In genomic region chr3:11588338-11588737, GRCh38 we compare ENCODE assay signal across 20 cellular contexts. TPM values are rescaled to one million over a fixed set of nuclear protein-coding genes. Genes with fewer than 3 reads are reported as not detected.
DNase-seq lines count a peak whose midpoint lies in the region; ATAC-seq and TF ChIP-seq lines count a peak whose summit lies in the region.
"Had no signal": no experiment of that assay in that cellular context is flagged by ENCODE, and none has a peak within 500 bp of the region (broad histone marks: within the 10 kb centered on the region; RNA-seq: fewer than 3 reads in every experiment).

No MANE protein-coding gene starts in this region.

- TF ChIP-seq POLR2A in breast epithelium (IDR thresholded peaks at IDR 0.05): no peak

- H3K9me3 ChIP-seq in breast epithelium (no peaks in the 10 kb centered on the region), thoracic aorta (no peaks in the 10 kb centered on the region)

- H3K4me1 ChIP-seq in breast epithelium (peaks cover 6 to 39% of the 10 kb centered on the region in 2 donors), thoracic aorta (ENCODE audit: control insufficient read depth in 1 of 2, low read depth in 2 of 2) (peaks cover 66 to 88% of the 10 kb centered on the region in 2 donors)

- no peaks in the 10 kb centered on the region for H3K36me3 ChIP-seq in breast epithelium
- no peaks in the 10 kb centered on the region for H3K36me3 ChIP-seq in thoracic aorta

- H3K27me3 Mint-ChIP-seq in activated CD8-positive, alpha-beta memory T cell treated with anti-CD3 and anti-CD28 coated beads, Interleukin-2, amount 10 ng/mL, durations not matched to agents 7 days and 5 days: no peaks in the 10 kb centered on the region
- no peaks in the 10 kb centered on the region for H3K27me3 Mint-ChIP-seq in naive thymus-derived CD8-positive, alpha-beta T cell
- H3K27me3 Mint-ChIP-seq: stimulated activated naive CD8-positive, alpha-beta T cell treated with anti-CD3 and anti-CD28 coated beads, Interleukin-15, amount 100 ng/mL, for 72 hours had no signal

- ATAC-seq in activated CD8-positive, alpha-beta memory T cell treated with anti-CD3 and anti-CD28 coated beads, Interleukin-2, amount 10 ng/mL, durations not matched to agents 7 days and 5 days: peak; percentile 27
- no peak for ATAC-seq in naive thymus-derived CD8-positive, alpha-beta T cell
- ATAC-seq in thoracic aorta (ENCODE audit: insufficient number of reproducible peaks, low FRiP score, low read depth) (no peak), GM19324 (IDR thresholded peaks at IDR 0.05; ENCODE audit: low FRiP score, unreplicated experiment) (no peak), GM21825 (IDR thresholded peaks at IDR 0.05; ENCODE audit: unreplicated experiment) (no peak), HG02970 (IDR thresholded peaks at IDR 0.05; ENCODE audit: low FRiP score, unreplicated experiment) (no peak)
- ATAC-seq: activated CD4-positive, CD25-positive, alpha-beta regulatory T cell treated with anti-CD3 and anti-CD28 coated beads, Interleukin-2, amount 50 U/mL, for 24 hours; activated T-cell treated with anti-CD3 and anti-CD28 coated beads, Interleukin-2, amount 50 U/mL, for 72 hours; stimulated activated naive CD8-positive, alpha-beta T cell treated with anti-CD3 and anti-CD28 coated beads, Interleukin-15, amount 100 ng/mL, for 72 hours had no signal

- no peak for DNase-seq in activated CD8-positive, alpha-beta memory T cell treated with anti-CD3 and anti-CD28 coated beads, Interleukin-2, amount 10 ng/mL, durations not matched to agents 7 days and 5 days
- DNase-seq in activated CD8-positive, alpha-beta memory T cell treated with anti-CD3 and anti-CD28 coated beads for 24 hours: no peak
- no peak for DNase-seq in breast epithelium (ENCODE audit: low spot score in 2 of 2)
- DNase-seq in naive thymus-derived CD8-positive, alpha-beta T cell: no peak
- DNase-seq in thoracic aorta (ENCODE audit: low spot score): no peak
- DNase-seq: 8988T; activated T-cell treated with anti-CD3 and anti-CD28 coated beads, Interleukin-2, amount 50 U/mL, for 72 hours; central memory CD4-positive, alpha-beta T cell; COR-L47; erythroblast; GF-D8; NCI-H1048; NCI-H2227 treated with DMSO at 0.1 percent for 48 hours; retina; stimulated activated CD4-positive, alpha-beta T cell treated with anti-CD3 and anti-CD28 coated beads, Interleukin-4, amount 100 ng/mL, for 4 hours; stimulated activated naive CD8-positive, alpha-beta T cell treated with anti-CD3 and anti-CD28 coated beads, Interleukin-15, amount 100 ng/mL, for 72 hours had no signal

- peak overlapping the region; percentile 20 for H3K27ac Mint-ChIP-seq in activated CD8-positive, alpha-beta memory T cell treated with anti-CD3 and anti-CD28 coated beads, Interleukin-2, amount 10 ng/mL, durations not matched to agents 7 days and 5 days
- peak overlapping the region in 7 of 10 donors; percentile 8 to 90 (median 65) for H3K27ac Mint-ChIP-seq in naive thymus-derived CD8-positive, alpha-beta T cell
- H3K27ac Mint-ChIP-seq: activated T-cell treated with anti-CD3 and anti-CD28 coated beads, Interleukin-2, amount 50 U/mL, for 72 hours had no signal

- no peak for TF ChIP-seq CTCF in breast epithelium (IDR thresholded peaks at IDR 0.05)
- no peak for TF ChIP-seq CTCF in thoracic aorta (IDR thresholded peaks at IDR 0.05)

- H3K4me3 ChIP-seq in breast epithelium (no peak overlapping the region), thoracic aorta (peak overlapping the region; percentile 38)

- H3K27me3 ChIP-seq in breast epithelium: no peaks in the 10 kb centered on the region
- H3K27me3 ChIP-seq in thoracic aorta (replicated peaks; ENCODE audit: insufficient read depth): no peaks in the 10 kb centered on the region

- no peaks in the 10 kb centered on the region for H3K9me3 Mint-ChIP-seq in activated CD8-positive, alpha-beta memory T cell treated with anti-CD3 and anti-CD28 coated beads, Interleukin-2, amount 10 ng/mL, durations not matched to agents 7 days and 5 days (ENCODE audit: low read depth)
- H3K9me3 Mint-ChIP-seq in naive thymus-derived CD8-positive, alpha-beta T cell: no peaks in the 10 kb centered on the region
- H3K9me3 Mint-ChIP-seq: activated T-cell treated with anti-CD3 and anti-CD28 coated beads, Interleukin-2, amount 50 U/mL, for 72 hours; stimulated activated naive CD8-positive, alpha-beta T cell treated with anti-CD3 and anti-CD28 coated beads, Interleukin-15, amount 100 ng/mL, for 72 hours had no signal

- peaks cover 31% of the 10 kb centered on the region for H3K4me1 Mint-ChIP-seq in activated CD8-positive, alpha-beta memory T cell treated with anti-CD3 and anti-CD28 coated beads, Interleukin-2, amount 10 ng/mL, durations not matched to agents 7 days and 5 days
- peaks cover 48 to 89% (median 68%) of the 10 kb centered on the region in 4 donors for H3K4me1 Mint-ChIP-seq in naive thymus-derived CD8-positive, alpha-beta T cell

- no peak overlapping the region for H3K4me3 Mint-ChIP-seq in activated CD8-positive, alpha-beta memory T cell treated with anti-CD3 and anti-CD28 coated beads, Interleukin-2, amount 10 ng/mL, durations not matched to agents 7 days and 5 days
- H3K4me3 Mint-ChIP-seq in naive thymus-derived CD8-positive, alpha-beta T cell: peak overlapping the region in 1 of 10 donors; percentile 55
- H3K4me3 Mint-ChIP-seq: activated T-cell treated with anti-CD3 and anti-CD28 coated beads, Interleukin-2, amount 50 U/mL, for 72 hours; stimulated activated naive CD8-positive, alpha-beta T cell treated with anti-CD3 and anti-CD28 coated beads, Interleukin-15, amount 100 ng/mL, for 72 hours had no signal

- CTCF ChIA-PET in activated CD8-positive, alpha-beta memory T cell treated with anti-CD3 and anti-CD28 coated beads, Interleukin-2, amount 10 ng/mL, durations not matched to agents 7 days and 5 days (lab: Charles Lee): no interaction called here

- POLR2A ChIA-PET in naive thymus-derived CD8-positive, alpha-beta T cell (lab: Charles Lee): no interaction called here

- peaks cover 13% of the 10 kb centered on the region for H3K36me3 Mint-ChIP-seq in activated CD8-positive, alpha-beta memory T cell treated with anti-CD3 and anti-CD28 coated beads, Interleukin-2, amount 10 ng/mL, durations not matched to agents 7 days and 5 days
- H3K36me3 Mint-ChIP-seq in naive thymus-derived CD8-positive, alpha-beta T cell: peaks cover 0 to 25% (median 12%) of the 10 kb centered on the region in 3 donors

- H3K27ac ChIP-seq in breast epithelium (peak overlapping the region; percentile 86), thoracic aorta (peak overlapping the region; percentile 74 to 78)

- intact Hi-C loops in breast epithelium (cut with DNase I; ENCODE audit: low total_unique reads): no loop called here

RNA-seq across cellular contexts. Expression of gene VGLL4, which starts 55.4 kb away (rescaled TPM):
- 10 to 100 TPM; 45.3 to 53.2 TPM for total RNA-seq in activated CD8-positive, alpha-beta memory T cell treated with anti-CD3 and anti-CD28 coated beads, Interleukin-2, amount 10 ng/mL, durations not matched to agents 7 days and 5 days
- total RNA-seq in breast epithelium (10 to 100 TPM; 48.0 to 90.0 (median 68.5) TPM), thoracic aorta (100 to 1,000 TPM; 113 to 114 TPM)
- 10 to 100 TPM; 28.9 to 31.3 TPM for total RNA-seq in naive thymus-derived CD8-positive, alpha-beta T cell
- polyA plus RNA-seq in naive thymus-derived CD8-positive, alpha-beta T cell: 10 to 100 TPM; 19.3 to 25.7 (median 20.5) TPM
